Comparison of ENCODE assay signal across 8 cellular contexts in the genomic region with DNA sequence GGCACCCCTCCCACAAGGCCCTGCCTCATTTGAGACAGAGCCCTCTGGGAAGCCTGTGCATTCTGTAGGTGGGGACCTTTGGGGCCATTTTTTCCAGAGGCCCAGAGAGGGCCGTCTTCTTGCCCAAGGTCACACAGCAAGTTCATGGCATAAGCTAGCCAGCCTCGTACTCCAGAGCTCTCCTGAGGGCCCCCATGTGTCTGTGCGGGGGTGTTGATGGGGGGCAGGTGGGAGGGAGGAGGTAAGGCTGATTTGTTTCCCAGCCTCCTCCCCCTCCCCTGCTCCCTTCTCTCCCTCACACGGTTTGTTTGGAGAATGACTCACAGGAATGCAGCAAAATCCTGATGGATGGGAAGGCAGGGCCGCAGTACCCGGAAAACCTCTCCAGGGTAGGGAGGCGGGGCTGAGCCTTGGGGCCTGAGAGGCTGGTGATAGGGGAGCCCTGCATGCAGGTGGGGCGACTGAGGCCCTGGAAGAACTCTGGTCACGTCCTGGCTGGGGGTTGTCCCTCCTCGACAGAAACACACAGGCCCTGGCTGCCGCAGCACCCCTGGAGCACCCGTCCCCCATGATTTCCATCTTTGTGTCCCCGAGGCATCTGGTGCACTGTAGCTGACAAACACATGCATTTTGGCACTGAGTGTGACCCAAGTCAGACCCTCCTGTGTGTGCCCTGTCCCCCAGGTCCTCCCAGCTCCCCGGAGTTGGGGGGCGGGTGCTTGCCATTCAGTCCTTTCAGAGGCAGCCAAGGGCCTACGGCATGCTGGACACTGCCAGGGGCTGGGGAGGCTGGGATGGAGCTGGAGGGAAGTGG. TPM values are rescaled to one million over a fixed set of nuclear protein-coding genes. Genes with fewer than 3 reads are reported as not detected.
DNase-seq lines count a peak whose midpoint lies in the region; ATAC-seq and TF ChIP-seq lines count a peak whose summit lies in the region.

No MANE protein-coding gene starts in this region.

- H3K27ac ChIP-seq in heart left ventricle = peak overlapping the region in 8 of 12 donors; percentile 7 to 88 (median 20)
- H3K27ac ChIP-seq in liver (ENCODE audit: low read depth in 1 of 2, low read length in 2 of 2) = peak overlapping the region; percentile 2 to 33
- H3K27ac ChIP-seq in uterus = peak overlapping the region; percentile 75 to 77

- TF ChIP-seq POLR2A in heart left ventricle (IDR thresholded peaks at IDR 0.05) (no peak), uterus (IDR thresholded peaks at IDR 0.05) (no peak)

- no peak overlapping the region for H3K9ac ChIP-seq in liver (ENCODE audit: low read depth in 1 of 2, low read length in 2 of 2)

- no peaks in the 10 kb centered on the region for H3K36me3 ChIP-seq in heart left ventricle
- no peaks in the 10 kb centered on the region for H3K36me3 ChIP-seq in liver (ENCODE audit: control insufficient read depth in 4 of 4, insufficient read depth in 3 of 4, low read depth in 1 of 4, low read length in 3 of 4)
- H3K36me3 ChIP-seq in uterus = no peaks in the 10 kb centered on the region

- no peaks in the 10 kb centered on the region for H3K27me3 ChIP-seq in heart left ventricle
- H3K27me3 ChIP-seq in liver (ENCODE audit: control insufficient read depth in 4 of 4, insufficient read depth in 4 of 4, low read length in 3 of 4) = no peaks in the 10 kb centered on the region
- H3K27me3 ChIP-seq in uterus = no peaks in the 10 kb centered on the region

- TF ChIP-seq RAD21 in liver (IDR thresholded peaks at IDR 0.05) = no peak

- DNase-seq in heart left ventricle (no peak), left ventricle myocardium superior (no peak), T47D (ENCODE audit: low read depth in 1 of 2, low spot score in 1 of 2) (peak; percentile 74 to 93), uterus (peak; percentile 66 to 82), NOMO-1 (lab: John Stamatoyannopoulos, UW; ENCODE audit: unreplicated experiment in 2 of 2) (no peak)
- no peak for DNase-seq in activated CD8-positive, alpha-beta memory T cell treated with anti-CD3 and anti-CD28 coated beads, Interleukin-2, amount 50 U/mL, for 4 hours

- in situ Hi-C loops in T47D (cut with HindIII; ENCODE audit: low pct_unique_long_range_greater_than_20kb, low sequenced_read_pairs) = no loop called here

- H3K4me1 ChIP-seq in heart left ventricle = peaks cover 0 to 58% (median 38%) of the 10 kb centered on the region in 12 donors
- H3K4me1 ChIP-seq in liver (ENCODE audit: control insufficient read depth in 4 of 4, insufficient read depth in 4 of 4, low read length in 3 of 4) = peaks cover 6 to 13% (median 11%) of the 10 kb centered on the region in 4 donors
- peaks cover 0 to 13% of the 10 kb centered on the region in 2 donors for H3K4me1 ChIP-seq in uterus

- H3K4me3 ChIP-seq in heart left ventricle = no peak overlapping the region
- no peak overlapping the region for H3K4me3 ChIP-seq in liver (ENCODE audit: low read depth in 1 of 3, low read length in 3 of 3)
- no peak overlapping the region for H3K4me3 ChIP-seq in uterus

- H3K9me3 ChIP-seq in heart left ventricle (no peaks in the 10 kb centered on the region), liver (ENCODE audit: control insufficient read depth in 4 of 4, low read length in 3 of 4) (no peaks in the 10 kb centered on the region), uterus (no peaks in the 10 kb centered on the region)

- TF ChIP-seq CTCF in heart left ventricle (IDR thresholded peaks at IDR 0.05) (no peak), liver (IDR thresholded peaks at IDR 0.05; ENCODE audit: low read depth, low read length, missing input control) (no peak), uterus (IDR thresholded peaks at IDR 0.05) (no peak)

- peak in 2 of 4 donors; percentile 23 to 37 for ATAC-seq in heart left ventricle
- ATAC-seq in left ventricle myocardium superior = no peak
- no peak for ATAC-seq in HG02623 (IDR thresholded peaks at IDR 0.05; ENCODE audit: unreplicated experiment)

- 46 to 71% (median 65%) methylated on average over 8 to 16 of the region's 16 CpGs for WGBS in heart left ventricle, 4 donors
- 71% methylated on average over 16 of the region's 16 CpGs for WGBS in liver

- intact Hi-C loops in heart left ventricle (cut with DNase I) = no loop called here
- intact Hi-C loops in left ventricle myocardium superior (cut with micrococcal nuclease) = no loop called here
- intact Hi-C loops in uterus (cut with DNase I; ENCODE audit: low total_unique reads) = no loop called here

TF ChIP-seq in liver, 16 proteins besides CTCF, POLR2A, EP300 and RAD21:
- TF ChIP-seq RXRA (IDR thresholded peaks at IDR 0.05) (no peak), FOXA2 (IDR thresholded peaks at IDR 0.05) (no peak), NR2F2 (IDR thresholded peaks at IDR 0.05) (no peak), SP1 (IDR thresholded peaks at IDR 0.05) (no peak), JUND (IDR thresholded peaks at IDR 0.05) (peak in 1 of 2 donors; percentile 68), TAF1 (conservative IDR thresholded peaks at IDR 0.05) (no peak), FOXA1 (IDR thresholded peaks at IDR 0.05) (no peak)
- TF ChIP-seq, protein P1, sequence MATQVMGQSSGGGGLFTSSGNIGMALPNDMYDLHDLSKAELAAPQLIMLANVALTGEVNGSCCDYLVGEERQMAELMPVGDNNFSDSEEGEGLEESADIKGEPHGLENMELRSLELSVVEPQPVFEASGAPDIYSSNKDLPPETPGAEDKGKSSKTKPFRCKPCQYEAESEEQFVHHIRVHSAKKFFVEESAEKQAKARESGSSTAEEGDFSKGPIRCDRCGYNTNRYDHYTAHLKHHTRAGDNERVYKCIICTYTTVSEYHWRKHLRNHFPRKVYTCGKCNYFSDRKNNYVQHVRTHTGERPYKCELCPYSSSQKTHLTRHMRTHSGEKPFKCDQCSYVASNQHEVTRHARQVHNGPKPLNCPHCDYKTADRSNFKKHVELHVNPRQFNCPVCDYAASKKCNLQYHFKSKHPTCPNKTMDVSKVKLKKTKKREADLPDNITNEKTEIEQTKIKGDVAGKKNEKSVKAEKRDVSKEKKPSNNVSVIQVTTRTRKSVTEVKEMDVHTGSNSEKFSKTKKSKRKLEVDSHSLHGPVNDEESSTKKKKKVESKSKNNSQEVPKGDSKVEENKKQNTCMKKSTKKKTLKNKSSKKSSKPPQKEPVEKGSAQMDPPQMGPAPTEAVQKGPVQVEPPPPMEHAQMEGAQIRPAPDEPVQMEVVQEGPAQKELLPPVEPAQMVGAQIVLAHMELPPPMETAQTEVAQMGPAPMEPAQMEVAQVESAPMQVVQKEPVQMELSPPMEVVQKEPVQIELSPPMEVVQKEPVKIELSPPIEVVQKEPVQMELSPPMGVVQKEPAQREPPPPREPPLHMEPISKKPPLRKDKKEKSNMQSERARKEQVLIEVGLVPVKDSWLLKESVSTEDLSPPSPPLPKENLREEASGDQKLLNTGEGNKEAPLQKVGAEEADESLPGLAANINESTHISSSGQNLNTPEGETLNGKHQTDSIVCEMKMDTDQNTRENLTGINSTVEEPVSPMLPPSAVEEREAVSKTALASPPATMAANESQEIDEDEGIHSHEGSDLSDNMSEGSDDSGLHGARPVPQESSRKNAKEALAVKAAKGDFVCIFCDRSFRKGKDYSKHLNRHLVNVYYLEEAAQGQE (IDR thresholded peaks at IDR 0.05) = no peak

RNA-seq across cellular contexts. Expression of a gene that starts 29.7 kb away (rescaled TPM):
- total RNA-seq in heart left ventricle (10 to 100 TPM; 15.1 to 37.2 (median 20.8) TPM), left ventricle myocardium superior (30.1 TPM), liver (1 to 10 TPM; 5.8 to 7.6 TPM), uterus (10 to 100 TPM in 3 of 4 donors, 1 to 10 TPM in 1; 10.0 to 66.1 (median 15.3) TPM)
- polyA plus RNA-seq in heart left ventricle (10 to 100 TPM; 17.2 to 23.0 TPM), liver (1 to 10 TPM in 1 of 2 donors, under 1 TPM in 1; 0.57 to 4.7 TPM)

Comparison
In these comparisons a context has a peak if more than half of its experiments do, and no peak if none do; other contexts are left out.
1. DNase-seq: peak in T47D (2 of 2) and uterus (2 of 2); none in heart left ventricle (0 of 5), left ventricle myocardium superior (single experiment), activated CD8-positive, alpha-beta memory T cell treated with anti-CD3 and anti-CD28 coated beads, Interleukin-2, amount 50 U/mL, for 4 hours (single experiment) and NOMO-1 (0 of 2).
2. H3K27ac ChIP-seq: peak in every context shown above with its lines; median percentile 76 in uterus; 20 in heart left ventricle; 18 in liver.